8 cellular contexts compared by ENCODE assay signal in the genomic region with DNA sequence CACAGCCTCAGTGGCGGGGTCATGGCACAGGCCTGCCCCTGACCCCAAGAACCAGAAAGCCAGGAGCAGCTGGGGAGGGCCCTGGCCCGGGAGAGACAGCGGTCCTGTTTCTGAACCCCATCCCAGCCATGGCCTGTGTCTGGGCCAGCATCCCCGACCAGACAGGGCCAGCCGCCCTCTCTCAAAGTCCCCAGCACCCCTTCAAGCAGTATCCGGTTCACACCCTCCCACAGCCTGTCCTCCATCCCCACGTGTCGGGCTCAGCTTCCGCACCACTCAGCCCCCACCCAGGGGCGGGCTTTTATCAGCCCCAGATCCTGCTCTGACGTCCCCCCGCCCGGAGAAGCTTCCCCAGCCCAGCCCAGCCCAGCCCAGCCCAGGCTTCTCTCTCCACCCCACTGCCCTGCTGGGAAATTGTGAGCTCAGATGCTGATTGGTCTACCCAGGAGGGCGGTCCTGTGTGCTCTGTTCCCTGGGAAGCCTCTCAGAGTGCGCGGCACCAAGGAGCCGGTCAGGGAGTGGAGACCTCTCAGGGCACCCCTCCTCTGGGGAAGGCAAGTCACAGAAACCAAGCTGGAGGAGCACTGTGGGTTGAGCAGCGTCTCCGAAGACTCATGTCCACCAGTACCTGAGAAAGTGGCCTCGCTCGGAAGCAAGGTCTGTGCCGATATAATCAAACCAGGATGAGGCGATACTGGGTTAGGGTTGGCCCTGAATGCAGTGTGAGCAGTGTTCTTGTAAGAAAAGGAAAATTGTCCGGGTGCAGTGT. TPM values are rescaled to one million over a fixed set of nuclear protein-coding genes. Genes with fewer than 3 reads are reported as not detected.
DNase-seq lines count a peak whose midpoint lies in the region; ATAC-seq, FAIRE-seq and TF ChIP-seq lines count a peak whose summit lies in the region.

No MANE protein-coding gene starts in this region.

- peak; percentile 89 for ATAC-seq in sciatic nerve
- ATAC-seq in GM18867 (IDR thresholded peaks at IDR 0.05; ENCODE audit: unreplicated experiment), result no peak
- ATAC-seq in HG02885 (IDR thresholded peaks at IDR 0.05; ENCODE audit: poor library complexity, unreplicated experiment), result no peak

- intact Hi-C loops in sciatic nerve (cut with DNase I), result no loop called here

- no peaks in the 10 kb centered on the region for H3K27me3 ChIP-seq in HUES64 (ENCODE audit: insufficient read depth, low read length)

- H3K27ac ChIP-seq in HUES64 (ENCODE audit: low read depth, low read length), result no peak overlapping the region

- TF ChIP-seq CTCF in GM12864 (IDR thresholded peaks at IDR 0.05; ENCODE audit: low read depth, low read length, missing control alignments), result no peak

- peak; percentile 34 for DNase-seq in GM12864 (ENCODE audit: low read depth)
- DNase-seq in astrocyte of the hippocampus (ENCODE audit: low read depth, low spot score), result peak; percentile 91
- DNase-seq in hypothalamus (lab: John Stamatoyannopoulos, UW), result peak in 44 of 51 donors; percentile 21 to 85 (median 62)
- peak; percentile 91 for DNase-seq in sciatic nerve (ENCODE audit: low spot score)

- peak; percentile 37 for FAIRE-seq in TTC549 (lab: Jason Lieb, UNC)

- 34% methylated on average over 24 of the region's 24 CpGs for WGBS in HUES64

- H3K4me3 ChIP-seq in GM12864 (ENCODE audit: low read depth, low read length) (peak overlapping the region; percentile 43), HUES64 (ENCODE audit: low read length) (peak overlapping the region; percentile 47)

- no peak overlapping the region for H3K9ac ChIP-seq in HUES64 (ENCODE audit: low read depth, low read length)

- no peaks in the 10 kb centered on the region for H3K9me3 ChIP-seq in HUES64 (ENCODE audit: insufficient read depth, low read depth, low read length)

- no peaks in the 10 kb centered on the region for H3K4me1 ChIP-seq in HUES64 (ENCODE audit: insufficient read depth, low read length)

- no peaks in the 10 kb centered on the region for H3K36me3 ChIP-seq in HUES64 (ENCODE audit: insufficient read depth, low read length)

RNA-seq across cellular contexts. Expression of gene FAAP20, which starts 4.7 kb away (rescaled TPM):
- polyA plus RNA-seq in HUES64 (2013, experiment 1 of 2), result 76.8 TPM
- polyA plus RNA-seq in HUES64 (2013, experiment 2 of 2), result 80.1 TPM
- 43.0 TPM for total RNA-seq in sciatic nerve

RNA-seq across cellular contexts. Expression of gene SKI, which starts 28.9 kb away (rescaled TPM):
- 33.1 TPM for polyA plus RNA-seq in HUES64 (2013, experiment 1 of 2)
- polyA plus RNA-seq in HUES64 (2013, experiment 2 of 2), result 32.7 TPM
- total RNA-seq in sciatic nerve, result 108 TPM

Comparison
In these comparisons a context has a peak if more than half of its experiments do, and no peak if none do; other contexts are left out.
1. DNase-seq: peak in every context shown above with its lines; median percentile 91 in astrocyte of the hippocampus; 91 in sciatic nerve; 62 in hypothalamus; 34 in GM12864.